ENCODE assay signal across 2 cellular contexts in genomic region chr2:73269686-73270465, GRCh38.
TF ChIP-seq lines count a peak whose summit lies in the region.

No MANE protein-coding gene starts in this region.

TF ChIP-seq in GM12878, 131 proteins besides CTCF, POLR2A, EP300 and RAD21:
- TF ChIP-seq CBFB (IDR thresholded peaks at IDR 0.05; ENCODE audit: low read depth) (no peak), HDAC6 (IDR thresholded peaks at IDR 0.05; ENCODE audit: unreplicated experiment) (no peak), BCL11A (IDR thresholded peaks at IDR 0.05; ENCODE audit: low read depth, low read length) (no peak), ETV6 (conservative IDR thresholded peaks at IDR 0.05 in 1 of 2, IDR thresholded peaks at IDR 0.05 in 1 of 2; ENCODE audit: borderline replicate concordance in 1 of 2, low read depth in 1 of 2) (no peak), SREBF2 (IDR thresholded peaks at IDR 0.05; ENCODE audit: low read length) (no peak), CEBPZ (IDR thresholded peaks at IDR 0.05; ENCODE audit: low read depth, low read length) (no peak), ZNF274 (IDR thresholded peaks at IDR 0.05; ENCODE audit: insufficient read depth, insufficient read length) (no peak), TCF3 (IDR thresholded peaks at IDR 0.05; ENCODE audit: borderline replicate concordance, insufficient read depth, low read depth, low read length) (no peak), USF1 (IDR thresholded peaks at IDR 0.05; ENCODE audit: borderline replicate concordance, extremely low read length, insufficient read depth, low read depth, low read length) (no peak), SMAD5 (IDR thresholded peaks at IDR 0.05; ENCODE audit: low read depth) (no peak), WRNIP1 (IDR thresholded peaks at IDR 0.05; ENCODE audit: borderline replicate concordance, low read depth, low read length) (no peak), TCF12 (IDR thresholded peaks at IDR 0.05; ENCODE audit: low read depth, low read length) (no peak), EZH2 (IDR thresholded peaks at IDR 0.05; ENCODE audit: borderline replicate concordance, control insufficient read depth, low read depth, low read length) (no peak), SREBF1 (IDR thresholded peaks at IDR 0.05; ENCODE audit: low read length) (no peak), NFIC (IDR thresholded peaks at IDR 0.05; ENCODE audit: low read depth, low read length) (no peak)
- TF ChIP-seq, protein P1, sequence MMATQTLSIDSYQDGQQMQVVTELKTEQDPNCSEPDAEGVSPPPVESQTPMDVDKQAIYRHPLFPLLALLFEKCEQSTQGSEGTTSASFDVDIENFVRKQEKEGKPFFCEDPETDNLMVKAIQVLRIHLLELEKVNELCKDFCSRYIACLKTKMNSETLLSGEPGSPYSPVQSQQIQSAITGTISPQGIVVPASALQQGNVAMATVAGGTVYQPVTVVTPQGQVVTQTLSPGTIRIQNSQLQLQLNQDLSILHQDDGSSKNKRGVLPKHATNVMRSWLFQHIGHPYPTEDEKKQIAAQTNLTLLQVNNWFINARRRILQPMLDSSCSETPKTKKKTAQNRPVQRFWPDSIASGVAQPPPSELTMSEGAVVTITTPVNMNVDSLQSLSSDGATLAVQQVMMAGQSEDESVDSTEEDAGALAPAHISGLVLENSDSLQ (IDR thresholded peaks at IDR 0.05), result no peak
- TF ChIP-seq, protein P2, sequence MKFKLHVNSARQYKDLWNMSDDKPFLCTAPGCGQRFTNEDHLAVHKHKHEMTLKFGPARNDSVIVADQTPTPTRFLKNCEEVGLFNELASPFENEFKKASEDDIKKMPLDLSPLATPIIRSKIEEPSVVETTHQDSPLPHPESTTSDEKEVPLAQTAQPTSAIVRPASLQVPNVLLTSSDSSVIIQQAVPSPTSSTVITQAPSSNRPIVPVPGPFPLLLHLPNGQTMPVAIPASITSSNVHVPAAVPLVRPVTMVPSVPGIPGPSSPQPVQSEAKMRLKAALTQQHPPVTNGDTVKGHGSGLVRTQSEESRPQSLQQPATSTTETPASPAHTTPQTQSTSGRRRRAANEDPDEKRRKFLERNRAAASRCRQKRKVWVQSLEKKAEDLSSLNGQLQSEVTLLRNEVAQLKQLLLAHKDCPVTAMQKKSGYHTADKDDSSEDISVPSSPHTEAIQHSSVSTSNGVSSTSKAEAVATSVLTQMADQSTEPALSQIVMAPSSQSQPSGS (IDR thresholded peaks at IDR 0.05; ENCODE audit: low read length), result no peak
- TF ChIP-seq, protein P3, sequence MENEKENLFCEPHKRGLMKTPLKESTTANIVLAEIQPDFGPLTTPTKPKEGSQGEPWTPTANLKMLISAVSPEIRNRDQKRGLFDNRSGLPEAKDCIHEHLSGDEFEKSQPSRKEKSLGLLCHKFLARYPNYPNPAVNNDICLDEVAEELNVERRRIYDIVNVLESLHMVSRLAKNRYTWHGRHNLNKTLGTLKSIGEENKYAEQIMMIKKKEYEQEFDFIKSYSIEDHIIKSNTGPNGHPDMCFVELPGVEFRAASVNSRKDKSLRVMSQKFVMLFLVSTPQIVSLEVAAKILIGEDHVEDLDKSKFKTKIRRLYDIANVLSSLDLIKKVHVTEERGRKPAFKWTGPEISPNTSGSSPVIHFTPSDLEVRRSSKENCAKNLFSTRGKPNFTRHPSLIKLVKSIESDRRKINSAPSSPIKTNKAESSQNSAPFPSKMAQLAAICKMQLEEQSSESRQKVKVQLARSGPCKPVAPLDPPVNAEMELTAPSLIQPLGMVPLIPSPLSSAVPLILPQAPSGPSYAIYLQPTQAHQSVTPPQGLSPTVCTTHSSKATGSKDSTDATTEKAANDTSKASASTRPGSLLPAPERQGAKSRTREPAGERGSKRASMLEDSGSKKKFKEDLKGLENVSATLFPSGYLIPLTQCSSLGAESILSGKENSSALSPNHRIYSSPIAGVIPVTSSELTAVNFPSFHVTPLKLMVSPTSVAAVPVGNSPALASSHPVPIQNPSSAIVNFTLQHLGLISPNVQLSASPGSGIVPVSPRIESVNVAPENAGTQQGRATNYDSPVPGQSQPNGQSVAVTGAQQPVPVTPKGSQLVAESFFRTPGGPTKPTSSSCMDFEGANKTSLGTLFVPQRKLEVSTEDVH (IDR thresholded peaks at IDR 0.05; ENCODE audit: low read depth, partially characterized antibody), result no peak

TF ChIP-seq in neural cell, 6 proteins besides CTCF, POLR2A, EP300 and RAD21:
- TF ChIP-seq POLR2AphosphoS5 (IDR thresholded peaks at IDR 0.05) (no peak), REST (IDR thresholded peaks at IDR 0.05; ENCODE audit: borderline replicate concordance) (no peak), EZH2 (IDR thresholded peaks at IDR 0.05; ENCODE audit: borderline replicate concordance, insufficient read depth, low read length, poor library complexity, severe bottlenecking) (no peak), MXI1 (conservative IDR thresholded peaks at IDR 0.05; ENCODE audit: poor library complexity, severe bottlenecking) (no peak), TAF1 (IDR thresholded peaks at IDR 0.05; ENCODE audit: low read depth) (no peak), SMC3 (conservative IDR thresholded peaks at IDR 0.05; ENCODE audit: poor library complexity) (no peak)
